Comparison of ENCODE assay signal across 9 cellular contexts in the genomic region with DNA sequence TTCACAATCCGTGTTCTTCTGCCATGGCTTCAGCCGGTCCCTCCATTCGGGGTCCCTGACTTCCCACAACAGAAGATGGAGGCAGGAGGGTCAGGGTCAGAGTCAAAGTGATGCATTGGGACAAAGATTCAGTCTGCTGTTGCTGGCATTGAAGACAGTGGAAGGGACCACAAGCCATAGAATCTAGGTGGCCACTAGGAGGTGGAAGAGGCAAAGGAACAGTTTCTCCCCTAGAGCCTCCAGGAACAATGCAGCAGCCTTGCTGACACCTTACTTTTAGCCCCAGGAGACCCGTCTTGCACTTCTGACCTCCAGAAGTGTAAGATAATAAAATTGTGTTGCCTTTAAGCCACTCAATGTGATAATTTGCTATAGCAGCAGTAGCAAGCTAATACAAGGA. TPM values are rescaled to one million over a fixed set of nuclear protein-coding genes. Genes with fewer than 3 reads are reported as not detected.
DNase-seq lines count a peak whose midpoint lies in the region; ATAC-seq, FAIRE-seq and TF ChIP-seq lines count a peak whose summit lies in the region.
"Had no signal": no experiment of that assay in that cellular context is flagged by ENCODE, and none has a peak within 500 bp of the region (broad histone marks: within the 10 kb centered on the region; RNA-seq: fewer than 3 reads in every experiment).

No MANE protein-coding gene starts in this region.

- CTCF ChIA-PET in AG04449 (lab: Yijun Ruan, JAX), result interaction anchor here (0.7 kb wide), 1 partner anchor 14 kb away, joined by 4 read pairs; no protein-coding TSS in a partner anchor

- no peaks in the 10 kb centered on the region for H3K27me3 ChIP-seq in bronchial epithelial cell (ENCODE audit: control insufficient read depth, insufficient read depth, low read length)

- POLR2A ChIA-PET in AG04449 (lab: Yijun Ruan, JAX), result no interaction called here

- H3K4me3 ChIP-seq in AG04449 (ENCODE audit: low read depth, low read length) (no peak overlapping the region), bronchial epithelial cell (ENCODE audit: low read depth, low read length) (no peak overlapping the region)

- H3K36me3 ChIP-seq in bronchial epithelial cell (ENCODE audit: control insufficient read depth, insufficient read depth, low read length), result no peaks in the 10 kb centered on the region

- FAIRE-seq in bronchial epithelial cell (lab: Jason Lieb, UNC), result no peak
- FAIRE-seq: TTC549 had no signal

- peak; percentile 48 for TF ChIP-seq CTCF in AG04449 (IDR thresholded peaks at IDR 0.05; ENCODE audit: insufficient read depth, low read length, missing control alignments)
- TF ChIP-seq CTCF in bronchial epithelial cell (IDR thresholded peaks at IDR 0.05; ENCODE audit: insufficient read depth, low read length, severe bottlenecking), result peak; percentile 51

- no peak for ATAC-seq in HG03039 (IDR thresholded peaks at IDR 0.05; ENCODE audit: unreplicated experiment)
- no peak for ATAC-seq in GM18517 (IDR thresholded peaks at IDR 0.05; ENCODE audit: unreplicated experiment)
- ATAC-seq in HG03159 (IDR thresholded peaks at IDR 0.05; ENCODE audit: unreplicated experiment), result no peak

- DNase-seq in AG04449 (ENCODE audit: low read depth, low spot score), result no peak
- peak; percentile 26 for DNase-seq in GM19238 (ENCODE audit: insufficient read length, low spot score)
- DNase-seq in NCI-H510A treated with DMSO at 0.1 percent for 48 hours (lab: John Stamatoyannopoulos, UW), result peak; percentile 28
- DNase-seq in bronchial epithelial cell (ENCODE audit: low read depth), result peak; percentile 30
- no peak for DNase-seq in caudate nucleus (lab: John Stamatoyannopoulos, UW)

- H3K27ac ChIP-seq in caudate nucleus (ENCODE audit: low read depth, low read length), result no peak overlapping the region

RNA-seq across cellular contexts. Expression of a gene that starts 55.9 kb away (rescaled TPM):
- total RNA-seq in bronchial epithelial cell, result 15.2 and 17.1 TPM in 2 replicates

RNA-seq across cellular contexts. Expression of a gene that starts 56.6 kb away (rescaled TPM):
- 57.9 and 67.2 TPM in 2 replicates for total RNA-seq in bronchial epithelial cell

Comparison
In these comparisons a context has a peak if more than half of its experiments do, and no peak if none do; other contexts are left out.
1. DNase-seq: peak in GM19238 (single experiment), NCI-H510A treated with DMSO at 0.1 percent for 48 hours (single experiment) and bronchial epithelial cell (single experiment); none in AG04449 (single experiment) and caudate nucleus (0 of 61).